40 cellular contexts compared by ENCODE assay signal in the genomic region with DNA sequence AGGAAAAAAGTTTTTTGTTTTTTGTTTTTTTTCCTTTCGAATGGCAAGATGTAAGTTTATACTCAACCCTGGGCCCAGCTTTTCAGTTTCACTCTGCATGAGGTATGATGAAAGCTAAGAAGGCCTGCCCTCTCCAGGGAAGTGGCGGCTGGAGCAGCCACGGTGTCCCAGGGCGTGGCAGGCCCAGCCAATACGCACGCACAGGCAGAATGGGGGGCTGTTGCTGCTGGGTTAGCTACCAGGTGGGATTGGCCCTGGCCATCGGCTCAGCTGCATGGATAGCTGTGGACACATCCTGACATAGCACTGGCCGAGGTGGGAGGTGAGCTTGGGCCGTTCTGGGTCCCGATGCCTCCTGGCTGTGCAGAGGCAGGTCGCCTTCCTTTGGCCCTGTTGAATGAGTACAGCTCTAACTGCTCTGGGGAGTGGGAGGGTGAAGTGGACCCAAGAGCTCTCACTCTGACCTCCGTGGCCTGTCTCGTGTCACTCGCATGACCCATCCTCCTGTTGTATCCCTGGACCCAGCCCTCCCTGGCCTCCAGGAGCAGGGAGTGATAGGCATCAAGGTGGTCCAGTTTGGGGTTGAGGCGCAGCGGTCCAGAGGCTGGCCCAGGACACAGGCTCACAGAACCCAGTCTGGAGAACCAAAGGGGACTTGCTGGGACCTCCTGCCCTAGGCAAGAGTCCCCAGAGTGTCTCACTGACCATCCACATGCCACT. TPM values are rescaled to one million over a fixed set of nuclear protein-coding genes. Genes with fewer than 3 reads are reported as not detected.
"Had no signal": no experiment of that assay in that cellular context is flagged by ENCODE, and none has a peak within 500 bp of the region (broad histone marks: within the 10 kb centered on the region; RNA-seq: fewer than 3 reads in every experiment).

No MANE protein-coding gene starts in this region.

- H3K36me3 Mint-ChIP-seq: activated CD4-positive, alpha-beta memory T cell treated with anti-CD3 and anti-CD28 coated beads for 36 hours; activated naive CD4-positive, alpha-beta T cell treated with anti-CD3 and anti-CD28 coated beads, Interleukin-2, amount 50 U/mL, for 24 hours; activated naive CD8-positive, alpha-beta T cell treated with anti-CD3 and anti-CD28 coated beads, Interleukin-2, amount 10 ng/mL, durations not matched to agents 7 days and 5 days had no signal

- H3K27me3 ChIP-seq: ascending aorta had no signal

- H3K4me3 ChIP-seq: ascending aorta, Peyer's patch, SJCRH30, SK-N-MC had no signal

- H3K27ac ChIP-seq: ascending aorta, KMS-11, Peyer's patch, SJCRH30, SK-N-MC, VCaP had no signal

- H3K4me1 ChIP-seq: ascending aorta, Peyer's patch, SJCRH30 had no signal

- H3K9ac ChIP-seq: KMS-11 had no signal

- H3K4me1 Mint-ChIP-seq: activated B cell treated with CpG ODN at 0.5 μM for 24 hours had no signal

- H3K9me3 ChIP-seq: ascending aorta, Peyer's patch had no signal

- H3K4me2 ChIP-seq: KMS-11 had no signal

- DNase-seq: activated B cell treated with CpG ODN at 0.5 μM for 24 hours; activated CD4-positive, alpha-beta memory T cell treated with anti-CD3 and anti-CD28 coated beads for 36 hours; activated CD4-positive, alpha-beta T cell treated with anti-CD3 and anti-CD28 coated beads for 4 hours; activated CD4-positive, alpha-beta T cell treated with anti-CD3 and anti-CD28 coated beads, Interleukin-2, amount 50 U/mL, for 1 hour; activated CD4-positive, CD25-positive, alpha-beta regulatory T cell treated with anti-CD3 and anti-CD28 coated beads, Interleukin-2, amount 50 U/mL, for 72 hours; activated CD8-positive, alpha-beta memory T cell treated with anti-CD3 and anti-CD28 coated beads for 24 hours; activated CD8-positive, alpha-beta memory T cell treated with anti-CD3 and anti-CD28 coated beads, Interleukin-2, amount 10 ng/mL, durations not matched to agents 7 days and 5 days; activated gamma-delta T cell; activated naive CD4-positive, alpha-beta T cell treated with Interleukin-2 at 50 U/mL for 16 hours; activated naive CD8-positive, alpha-beta T cell treated with anti-CD3 and anti-CD28 coated beads, Interleukin-2, amount 10 ng/mL, durations not matched to agents 7 days and 5 days; activated T-cell treated with anti-CD3 and anti-CD28 coated beads, Interleukin-2, amount 50 U/mL, for 1 hour; activated T-cell treated with anti-CD3 and anti-CD28 coated beads, Interleukin-2, amount 50 U/mL, for 72 hours; amygdala; NCI-H1092 treated with DMSO at 0.1 percent for 48 hours; NCI-H1417; NCI-H146; NCI-H187; NCI-H2029 treated with DMSO at 0.1 percent for 48 hours; NCI-H2107; NCI-H2171; NCI-H510A; NCI-H526; NCI-H748 treated with DMSO at 0.1 percent for 48 hours; NK-92 treated with Interleukin-12 subunit alpha and Interleukin-12 subunit beta, amount 100 ng/mL, for 24 hours; PC-3; Peyer's patch; RPMI8226; SHP77; SJCRH30 had no signal

- H3K27ac Mint-ChIP-seq: activated B cell treated with CpG ODN at 0.5 μM for 24 hours; activated CD4-positive, alpha-beta memory T cell treated with anti-CD3 and anti-CD28 coated beads for 36 hours; activated CD8-positive, alpha-beta memory T cell treated with anti-CD3 and anti-CD28 coated beads, Interleukin-2, amount 10 ng/mL, durations not matched to agents 7 days and 5 days; activated naive CD4-positive, alpha-beta T cell treated with anti-CD3 and anti-CD28 coated beads, Interleukin-2, amount 50 U/mL, for 24 hours; activated naive CD8-positive, alpha-beta T cell treated with anti-CD3 and anti-CD28 coated beads, Interleukin-2, amount 10 ng/mL, durations not matched to agents 7 days and 5 days; activated T-cell treated with anti-CD3 and anti-CD28 coated beads, Interleukin-2, amount 50 U/mL, for 72 hours; activated T-helper 2 cell treated with anti-CD3 and anti-CD28 coated beads, Interferon-gamma antibody, Interleukin-2, Interleukin-4, amounts not matched to agents 10 μg/mL and 5 μg/mL and 100 μg/mL, durations not matched to agents 14 hours and 24 hours and 36 hours; T-helper 1 cell treated with Interleukin-12 subunit alpha and Interleukin-12 subunit beta and Interleukin-4 antibody, amounts not matched to agents 30 μg/mL and 1 μg/mL, for 36 hours had no signal

- FAIRE-seq: TTC549 had no signal

- H3K36me3 ChIP-seq: ascending aorta, Peyer's patch, SJCRH30 had no signal

- H3K9me3 Mint-ChIP-seq: activated B cell treated with CpG ODN at 0.5 μM for 24 hours; activated naive CD4-positive, alpha-beta T cell treated with anti-CD3 and anti-CD28 coated beads, Interleukin-2, amount 50 U/mL, for 24 hours had no signal

- H3K4me3 Mint-ChIP-seq: activated B cell treated with CpG ODN at 0.5 μM for 24 hours; activated CD4-positive, alpha-beta memory T cell treated with anti-CD3 and anti-CD28 coated beads for 36 hours; activated CD8-positive, alpha-beta memory T cell treated with anti-CD3 and anti-CD28 coated beads, Interleukin-2, amount 10 ng/mL, durations not matched to agents 7 days and 5 days; activated naive CD4-positive, alpha-beta T cell treated with anti-CD3 and anti-CD28 coated beads, Interleukin-2, amount 50 U/mL, for 24 hours; activated naive CD8-positive, alpha-beta T cell treated with anti-CD3 and anti-CD28 coated beads, Interleukin-2, amount 10 ng/mL, durations not matched to agents 7 days and 5 days; activated T-cell treated with anti-CD3 and anti-CD28 coated beads, Interleukin-2, amount 50 U/mL, for 72 hours; T-helper 1 cell treated with Interleukin-12 subunit alpha and Interleukin-12 subunit beta and Interleukin-4 antibody, amounts not matched to agents 30 μg/mL and 1 μg/mL, for 36 hours; T-helper 2 cell treated with Interferon-gamma antibody and Interleukin-4, amounts not matched to agents 5 μg/mL and 100 μg/mL, for 36 hours had no signal

- ATAC-seq: activated CD8-positive, alpha-beta memory T cell treated with anti-CD3 and anti-CD28 coated beads, Interleukin-2, amount 10 ng/mL, durations not matched to agents 7 days and 5 days; activated T-cell treated with anti-CD3 and anti-CD28 coated beads, Interleukin-2, amount 50 U/mL, for 72 hours; PC-3 had no signal

RNA-seq across cellular contexts. Expression of gene MYT1, which starts 18.1 kb away (rescaled TPM):
- total RNA-seq: activated CD4-positive, alpha-beta memory T cell treated with anti-CD3 and anti-CD28 coated beads for 36 hours; activated CD8-positive, alpha-beta memory T cell treated with anti-CD3 and anti-CD28 coated beads, Interleukin-2, amount 10 ng/mL, durations not matched to agents 7 days and 5 days; activated T-helper 2 cell treated with anti-CD3 and anti-CD28 coated beads, Interferon-gamma antibody, Interleukin-2, Interleukin-4, amounts not matched to agents 10 μg/mL and 5 μg/mL and 100 μg/mL, durations not matched to agents 14 hours and 24 hours and 36 hours; ascending aorta; cardiac septum; LHCN-M2; SJCRH30 had no signal
